ENCODE assay signal across 8 cellular contexts in genomic region chr2:130824492-130825061, GRCh38. TPM values are rescaled to one million over a fixed set of nuclear protein-coding genes. Genes with fewer than 3 reads are reported as not detected.
DNase-seq lines count a peak whose midpoint lies in the region; ATAC-seq and TF ChIP-seq lines count a peak whose summit lies in the region.

No MANE protein-coding gene starts in this region.

- H3K36me3 ChIP-seq in HEK293 (ENCODE audit: control insufficient read depth in 2 of 2, insufficient read depth in 1 of 2, low read length in 2 of 2) (no peaks in the 10 kb centered on the region), OCI-LY7 (ENCODE audit: insufficient read depth, low read length) (no peaks in the 10 kb centered on the region), GM23338 (ENCODE audit: insufficient read depth) (no peaks in the 10 kb centered on the region)

- no peak overlapping the region for H3K4me2 ChIP-seq in OCI-LY7 (ENCODE audit: low read length)
- H3K4me2 ChIP-seq in GM23338, result no peak overlapping the region

- no peaks in the 10 kb centered on the region for H3F3A ChIP-seq in GM23338 (replicated peaks; ENCODE audit: low read depth)

- POLR2A ChIA-PET in HEK293 (lab: Yijun Ruan, JAX), result no interaction called here
- POLR2A ChIA-PET in activated CD4-positive, alpha-beta T cell treated with anti-CD3 and anti-CD28 coated beads, Interleukin-2, amount 10 ng/mL, durations not matched to agents 7 days and 5 days (lab: Charles Lee), result no interaction called here
- POLR2A ChIA-PET in OCI-LY7 (lab: Charles Lee), result interaction anchor here (0.5 to 0.9 kb wide), 3 partner anchors 18 to 1824 kb away, joined by 3 read pairs; no protein-coding TSS in a partner anchor

- CTCF ChIA-PET in HEK293 (lab: Yijun Ruan, JAX) (interaction anchor here (0.6 to 1.5 kb wide), 2 partner anchors 49 to 298 kb away, joined by 3 read pairs; no protein-coding TSS in a partner anchor), OCI-LY7 (lab: Charles Lee; ENCODE audit: unreplicated experiment) (interaction anchor here (0.6 kb wide), 2 partner anchors 49 to 181 kb away, joined by 3 to 5 read pairs; no protein-coding TSS in a partner anchor)
- CTCF ChIA-PET in activated CD4-positive, alpha-beta T cell treated with anti-CD3 and anti-CD28 coated beads, Interleukin-2, amount 10 ng/mL, durations not matched to agents 7 days and 5 days (lab: Charles Lee), result interaction anchor here (1.0 to 3.5 kb wide), 3 partner anchors 20 to 27 kb away, joined by 3 to 15 read pairs (median 12); no protein-coding TSS in a partner anchor

- BruUV-seq in OCI-LY7 (replicated peaks; lab: Mats Ljungman, UMichigan), result no TSS peak

- TF ChIP-seq CTCF in GM12864 (IDR thresholded peaks at IDR 0.05; ENCODE audit: low read depth, low read length, missing control alignments) (no peak), HEK293 (tag by site-specific recombination; IDR thresholded peaks at IDR 0.05) (no peak), OCI-LY7 (conservative IDR thresholded peaks at IDR 0.05; ENCODE audit: low read length) (no peak), GM23338 (conservative IDR thresholded peaks at IDR 0.05; ENCODE audit: low read depth in 2 of 2) (no peak)

- no peaks in the 10 kb centered on the region for H3K4me1 ChIP-seq in HEK293 (ENCODE audit: control insufficient read depth, insufficient read depth, low read length)
- peaks cover 14% of the 10 kb centered on the region for H3K4me1 ChIP-seq in OCI-LY7 (ENCODE audit: insufficient read depth, low read length, poor library complexity, severe bottlenecking)
- peaks cover 11% of the 10 kb centered on the region; the same call in 1 of the 2 replicates for H3K4me1 ChIP-seq in GM23338 (ENCODE audit: insufficient read depth)

- H3K9me2 ChIP-seq in OCI-LY7 (ENCODE audit: insufficient read depth, low read length) (no peaks in the 10 kb centered on the region), GM23338 (ENCODE audit: insufficient read depth) (no peaks in the 10 kb centered on the region)

- H3K27ac ChIP-seq in HEK293 (ENCODE audit: extremely low read depth, low read depth, low read length), result no peak overlapping the region
- no peak overlapping the region for H3K27ac ChIP-seq in OCI-LY7 (ENCODE audit: low read depth, low read length, poor library complexity, severe bottlenecking)
- H3K27ac ChIP-seq in GM23338 (ENCODE audit: low read depth), result no peak overlapping the region

- no peaks in the 10 kb centered on the region for H3K9me3 ChIP-seq in HEK293 (ENCODE audit: control insufficient read depth, insufficient read depth, low read depth, low read length)
- no peaks in the 10 kb centered on the region for H3K9me3 ChIP-seq in OCI-LY7 (ENCODE audit: low read length)

- H3K4me1 Mint-ChIP-seq in activated CD4-positive, alpha-beta T cell treated with anti-CD3 and anti-CD28 coated beads, Interleukin-2, amount 10 ng/mL, durations not matched to agents 7 days and 5 days, result peaks cover 17% of the 10 kb centered on the region
- H3K4me1 Mint-ChIP-seq in GM23338, result peaks cover 33% of the 10 kb centered on the region

- H3K27me3 ChIP-seq in GM23338 (ENCODE audit: insufficient read depth), result no peaks in the 10 kb centered on the region

- no peak overlapping the region for H3K4me3 Mint-ChIP-seq in activated CD4-positive, alpha-beta T cell treated with anti-CD3 and anti-CD28 coated beads, Interleukin-2, amount 10 ng/mL, durations not matched to agents 7 days and 5 days
- no peak overlapping the region for H3K4me3 Mint-ChIP-seq in GM23338

- no peak overlapping the region for H2AFZ ChIP-seq in OCI-LY7 (ENCODE audit: low read length)
- H2AFZ ChIP-seq in GM23338, result no peak overlapping the region

- peak overlapping the region; percentile 81 for H3K27ac Mint-ChIP-seq in activated CD4-positive, alpha-beta T cell treated with anti-CD3 and anti-CD28 coated beads, Interleukin-2, amount 10 ng/mL, durations not matched to agents 7 days and 5 days
- no peak overlapping the region; the same call in 1 of the 2 replicates for H3K27ac Mint-ChIP-seq in GM23338

- DNase-seq in GM12864 (ENCODE audit: low read depth) (peak; percentile 39), NCI-H1092 (lab: John Stamatoyannopoulos, UW) (peak; percentile 38), pulmonary artery endothelial cell (ENCODE audit: low read depth, low spot score) (peak; percentile 83), OCI-LY7 (ENCODE audit: low spot score) (no peak), GM23338 (ENCODE audit: low spot score) (no peak)
- peak; percentile 77 for DNase-seq in activated CD4-positive, alpha-beta T cell treated with anti-CD3 and anti-CD28 coated beads, Interleukin-2, amount 10 ng/mL, durations not matched to agents 7 days and 5 days
- peak; percentile 59 for DNase-seq in effector CD4-positive, alpha-beta T cell

- H3K4me3 ChIP-seq in GM12864 (ENCODE audit: low read depth, low read length) (no peak overlapping the region), HEK293 (ENCODE audit: low read depth, low read length) (no peak overlapping the region), OCI-LY7 (ENCODE audit: low read depth, low read length, poor library complexity, severe bottlenecking) (no peak overlapping the region), GM23338 (no peak overlapping the region)

- H3K36me3 Mint-ChIP-seq in activated CD4-positive, alpha-beta T cell treated with anti-CD3 and anti-CD28 coated beads, Interleukin-2, amount 10 ng/mL, durations not matched to agents 7 days and 5 days (ENCODE audit: low read depth), result no peaks in the 10 kb centered on the region
- no peaks in the 10 kb centered on the region for H3K36me3 Mint-ChIP-seq in GM23338 (ENCODE audit: low read depth)

- H3K9me3 Mint-ChIP-seq in activated CD4-positive, alpha-beta T cell treated with anti-CD3 and anti-CD28 coated beads, Interleukin-2, amount 10 ng/mL, durations not matched to agents 7 days and 5 days, result no peaks in the 10 kb centered on the region
- H3K9me3 Mint-ChIP-seq in GM23338, result no peaks in the 10 kb centered on the region

- no peaks in the 10 kb centered on the region for H4K20me1 ChIP-seq in OCI-LY7 (ENCODE audit: insufficient read depth, low read length)
- H4K20me1 ChIP-seq in GM23338 (replicated peaks; ENCODE audit: insufficient read depth), result no peaks in the 10 kb centered on the region

- H3K79me2 ChIP-seq in OCI-LY7 (ENCODE audit: insufficient read depth, low read depth, low read length), result no peaks in the 10 kb centered on the region
- no peaks in the 10 kb centered on the region for H3K79me2 ChIP-seq in GM23338 (replicated peaks; ENCODE audit: insufficient read depth)

- H3K27me3 Mint-ChIP-seq in activated CD4-positive, alpha-beta T cell treated with anti-CD3 and anti-CD28 coated beads, Interleukin-2, amount 10 ng/mL, durations not matched to agents 7 days and 5 days, result peaks cover 6% of the 10 kb centered on the region
- peaks cover 16% of the 10 kb centered on the region for H3K27me3 Mint-ChIP-seq in GM23338 (ENCODE audit: insufficient read depth, low read depth, poor library complexity)

- no peak for ATAC-seq in GM23338

- intact Hi-C loops in OCI-LY7 (cut with micrococcal nuclease; ENCODE audit: unreplicated experiment), result no loop called here

TF ChIP-seq in HEK293, 187 proteins besides CTCF, POLR2A, EP300 and RAD21 (continues in another document):
- TF ChIP-seq OSR2 (tag by site-specific recombination; IDR thresholded peaks at IDR 0.05), result no peak
- peak; percentile 37; the same call in 1 of the 2 replicates for TF ChIP-seq SP7 (tag by site-specific recombination; IDR thresholded peaks at IDR 0.05)
- TF ChIP-seq ZSCAN4 (tag by site-specific recombination; IDR thresholded peaks at IDR 0.05), result peak; percentile 62
- no peak for TF ChIP-seq ZNF302 (tag by site-specific recombination; IDR thresholded peaks at IDR 0.05; ENCODE audit: low read depth)
- TF ChIP-seq REPIN1 (tag by site-specific recombination; IDR thresholded peaks at IDR 0.05; ENCODE audit: low read depth), result no peak
- TF ChIP-seq ZNF155 (tag by site-specific recombination; IDR thresholded peaks at IDR 0.05), result no peak
- no peak for TF ChIP-seq ZNF10 (tag by site-specific recombination; IDR thresholded peaks at IDR 0.05)

TF ChIP-seq in GM23338, 12 proteins besides CTCF, POLR2A, EP300 and RAD21:
- TF ChIP-seq CREB1 (CRISPR knock-in tag; IDR thresholded peaks at IDR 0.05; ENCODE audit: low read depth) (no peak), ETS1 (IDR thresholded peaks at IDR 0.05) (no peak), POLR2AphosphoS5 (IDR thresholded peaks at IDR 0.05; ENCODE audit: low read depth) (no peak), ZNF114 (CRISPR knock-in tag; IDR thresholded peaks at IDR 0.05) (no peak)
TF ChIP-seq in GM23338: peak in this region for 0.

RNA-seq across cellular contexts. Expression of gene ARHGEF4, which starts 12.1 kb away (rescaled TPM):
- total RNA-seq in activated CD4-positive, alpha-beta T cell treated with anti-CD3 and anti-CD28 coated beads, Interleukin-2, amount 10 ng/mL, durations not matched to agents 7 days and 5 days, result under 1 TPM; 0.40 to 0.47 TPM
- 0.14 TPM in 1 of 2 replicates, not detected in the other for total RNA-seq in pulmonary artery endothelial cell
- 0.59 and 1.1 TPM in 2 replicates for total RNA-seq in OCI-LY7 (2014; rRNA removed; shearing (Covaris generic))
- 1.3 and 1.7 TPM in 2 replicates for total RNA-seq in OCI-LY7 (2022)
- total RNA-seq in GM23338 (2014; rRNA removed; shearing (Covaris generic)), result 11.8 and 16.6 TPM in 2 replicates
- 4.6 and 6.9 TPM in 2 replicates for polyA plus RNA-seq in GM23338 (2016; fragmentation: Nextera tagmentation; extraction: Ambion mirVana)

Comparison
In these comparisons a context has a peak if more than half of its experiments do, and no peak if none do; other contexts are left out.
1. DNase-seq: peak in GM12864 (single experiment), NCI-H1092 (single experiment), activated CD4-positive, alpha-beta T cell treated with anti-CD3 and anti-CD28 coated beads, Interleukin-2, amount 10 ng/mL, durations not matched to agents 7 days and 5 days (single experiment), effector CD4-positive, alpha-beta T cell (single experiment) and pulmonary artery endothelial cell (single experiment); none in OCI-LY7 (single experiment) and GM23338 (single experiment).